1 cellular context compared by ENCODE assay signal in the genomic region with DNA sequence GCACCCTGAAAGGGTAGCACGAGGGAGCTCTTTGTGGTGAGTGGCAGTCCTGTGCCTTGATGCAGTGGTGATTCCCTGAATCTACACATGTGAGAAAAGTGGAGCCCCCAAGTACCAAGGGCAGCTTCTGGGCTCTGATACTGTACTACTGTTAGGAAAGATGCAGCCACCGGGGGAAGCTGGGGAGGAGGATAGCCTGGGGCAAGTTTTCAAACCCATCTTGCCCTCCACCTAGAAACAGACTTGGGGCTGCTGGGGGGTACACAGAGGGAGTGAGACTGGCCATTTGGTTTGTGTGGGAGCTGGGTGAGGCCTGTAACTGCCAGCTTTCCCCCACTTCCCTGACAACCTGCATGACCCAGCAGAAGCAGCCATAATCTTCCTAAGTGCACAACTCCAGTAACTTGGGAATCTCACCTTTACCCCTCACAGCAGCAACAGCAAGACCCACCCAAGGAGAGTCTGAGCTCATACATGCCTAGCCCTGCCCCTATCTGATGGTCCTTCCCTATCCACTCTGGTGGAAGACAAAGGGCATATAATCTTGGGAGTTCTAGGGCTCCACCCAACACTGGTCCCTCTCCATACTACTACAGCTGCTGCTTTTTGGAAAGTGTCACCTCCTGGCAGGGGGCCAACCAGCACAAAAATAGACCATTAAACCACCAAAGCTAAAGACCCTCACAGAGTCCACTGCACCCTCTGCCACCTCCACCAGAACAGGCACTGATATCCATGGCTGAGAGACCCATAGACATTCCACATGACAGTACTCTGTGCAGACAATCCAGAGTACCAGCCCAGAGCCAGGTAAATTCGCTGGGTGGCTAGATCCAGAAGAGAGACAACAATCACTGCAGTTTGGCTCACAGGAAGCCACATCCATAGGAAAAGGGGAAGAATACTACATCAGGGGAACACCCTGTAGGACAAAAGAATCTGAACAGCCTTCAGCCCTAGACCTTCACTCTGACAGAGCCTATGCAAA.
A peak's percentile ranks its signal among the peaks of the same experiment; 100 is the strongest.
TF ChIP-seq lines count a peak whose summit lies in the region.

No MANE protein-coding gene starts in this region.

TF ChIP-seq in A549, 52 proteins besides CTCF, POLR2A, EP300 and RAD21:
- TF ChIP-seq ZSCAN20 (CRISPR knock-in tag; IDR thresholded peaks at IDR 0.05) (no peak), HDAC2 (IDR thresholded peaks at IDR 0.05) (no peak), HOXA7 (CRISPR knock-in tag; IDR thresholded peaks at IDR 0.05) (0 out of 2 replicates have a peak, but pooled peaks have one; percentile 26), HEYL (CRISPR knock-in tag; IDR thresholded peaks at IDR 0.05) (0 out of 2 replicates have a peak, but pooled peaks have one; percentile 12), HOXB13 (CRISPR knock-in tag; IDR thresholded peaks at IDR 0.05; ENCODE audit: low read depth) (peak; percentile 80), NR3C1 (IDR thresholded peaks at IDR 0.05) (no peak), JUN (IDR thresholded peaks at IDR 0.05) (peak in 1 of 2 experiments; percentile 27; a peak in 3 of 5 replicates), HOXB5 (CRISPR knock-in tag; IDR thresholded peaks at IDR 0.05) (peak; percentile 69; the same call in 1 of the 2 replicates), CEBPB (IDR thresholded peaks at IDR 0.05) (no peak), TP53 (CRISPR knock-in tag; IDR thresholded peaks at IDR 0.05) (peak; percentile 46; the same call in 1 of the 2 replicates)
- TF ChIP-seq, protein P1, sequence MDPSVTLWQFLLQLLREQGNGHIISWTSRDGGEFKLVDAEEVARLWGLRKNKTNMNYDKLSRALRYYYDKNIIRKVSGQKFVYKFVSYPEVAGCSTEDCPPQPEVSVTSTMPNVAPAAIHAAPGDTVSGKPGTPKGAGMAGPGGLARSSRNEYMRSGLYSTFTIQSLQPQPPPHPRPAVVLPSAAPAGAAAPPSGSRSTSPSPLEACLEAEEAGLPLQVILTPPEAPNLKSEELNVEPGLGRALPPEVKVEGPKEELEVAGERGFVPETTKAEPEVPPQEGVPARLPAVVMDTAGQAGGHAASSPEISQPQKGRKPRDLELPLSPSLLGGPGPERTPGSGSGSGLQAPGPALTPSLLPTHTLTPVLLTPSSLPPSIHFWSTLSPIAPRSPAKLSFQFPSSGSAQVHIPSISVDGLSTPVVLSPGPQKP (IDR thresholded peaks at IDR 0.05; ENCODE audit: low read depth, low read length), result no peak
- TF ChIP-seq, protein P2, sequence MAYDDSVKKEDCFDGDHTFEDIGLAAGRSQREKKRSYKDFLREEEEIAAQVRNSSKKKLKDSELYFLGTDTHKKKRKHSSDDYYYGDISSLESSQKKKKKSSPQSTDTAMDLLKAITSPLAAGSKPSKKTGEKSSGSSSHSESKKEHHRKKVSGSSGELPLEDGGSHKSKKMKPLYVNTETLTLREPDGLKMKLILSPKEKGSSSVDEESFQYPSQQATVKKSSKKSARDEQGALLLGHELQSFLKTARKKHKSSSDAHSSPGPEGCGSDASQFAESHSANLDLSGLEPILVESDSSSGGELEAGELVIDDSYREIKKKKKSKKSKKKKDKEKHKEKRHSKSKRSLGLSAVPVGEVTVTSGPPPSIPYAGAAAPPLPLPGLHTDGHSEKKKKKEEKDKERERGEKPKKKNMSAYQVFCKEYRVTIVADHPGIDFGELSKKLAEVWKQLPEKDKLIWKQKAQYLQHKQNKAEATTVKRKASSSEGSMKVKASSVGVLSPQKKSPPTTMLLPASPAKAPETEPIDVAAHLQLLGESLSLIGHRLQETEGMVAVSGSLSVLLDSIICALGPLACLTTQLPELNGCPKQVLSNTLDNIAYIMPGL (CRISPR knock-in tag; IDR thresholded peaks at IDR 0.05; ENCODE audit: borderline replicate concordance), result 0 out of 2 replicates have a peak, but pooled peaks have one; percentile 31
